Comparison of ENCODE assay signal across 8 cellular contexts in genomic region chr3:151890721-151891141, GRCh38. TPM values are rescaled to one million over a fixed set of nuclear protein-coding genes. Genes with fewer than 3 reads are reported as not detected.
DNase-seq lines count a peak whose midpoint lies in the region; ATAC-seq and TF ChIP-seq lines count a peak whose summit lies in the region.

No MANE protein-coding gene starts in this region.

- no peak overlapping the region for H2BK5ac ChIP-seq in mesendoderm (ENCODE audit: low read length)

- no peak for TF ChIP-seq POLR2A in uterus (IDR thresholded peaks at IDR 0.05)

- no peak overlapping the region for H2AK5ac ChIP-seq in mesendoderm (ENCODE audit: low read length)

- H3K27ac ChIP-seq in substantia nigra (ENCODE audit: low read depth, low read length, poor library complexity, severe bottlenecking) (no peak overlapping the region), uterus (no peak overlapping the region), mesendoderm (ENCODE audit: low read depth, low read length) (no peak overlapping the region)

- POLR2A ChIA-PET in Caco-2 (lab: Charles Lee): no interaction called here

- TF ChIP-seq CTCF in Caco-2 (IDR thresholded peaks at IDR 0.05; ENCODE audit: insufficient read depth in 1 of 2, low read depth in 1 of 2, low read length in 1 of 2, severe bottlenecking in 1 of 2, unreplicated experiment in 1 of 2) (no peak), uterus (IDR thresholded peaks at IDR 0.05) (no peak)

- H3K36me3 Mint-ChIP-seq in Caco-2 (ENCODE audit: insufficient read depth, unreplicated experiment): no peaks in the 10 kb centered on the region
- H3K36me3 Mint-ChIP-seq in T-helper 1 cell treated with Interleukin-12 subunit alpha and Interleukin-12 subunit beta and Interleukin-4 antibody, amounts not matched to agents 30 μg/mL and 1 μg/mL, for 36 hours (ENCODE audit: low read depth): peaks cover 6% of the 10 kb centered on the region

- H2BK15ac ChIP-seq in mesendoderm (replicated peaks; ENCODE audit: low read depth): no peak overlapping the region

- H3K4me1 ChIP-seq in Caco-2 (peaks cover 14% of the 10 kb centered on the region), uterus (no peaks in the 10 kb centered on the region), mesendoderm (ENCODE audit: control insufficient read depth, low read depth, low read length) (no peaks in the 10 kb centered on the region)

- BruUV-seq in Caco-2 (replicated peaks; lab: Mats Ljungman, UMichigan): no TSS peak

- no peak overlapping the region for H3K4me3 Mint-ChIP-seq in Caco-2 (ENCODE audit: unreplicated experiment)
- no peak overlapping the region for H3K4me3 Mint-ChIP-seq in T-helper 1 cell treated with Interleukin-12 subunit alpha and Interleukin-12 subunit beta and Interleukin-4 antibody, amounts not matched to agents 30 μg/mL and 1 μg/mL, for 36 hours

- H3K56ac ChIP-seq in mesendoderm (ENCODE audit: low read length): no peak overlapping the region

- H3K27me3 Mint-ChIP-seq in Caco-2 (ENCODE audit: insufficient read depth, unreplicated experiment): no peaks in the 10 kb centered on the region
- H3K27me3 Mint-ChIP-seq in T-helper 1 cell treated with Interleukin-12 subunit alpha and Interleukin-12 subunit beta and Interleukin-4 antibody, amounts not matched to agents 30 μg/mL and 1 μg/mL, for 36 hours (ENCODE audit: low read depth): peaks cover 8% of the 10 kb centered on the region

- DNase-seq in Caco-2: peak; percentile 53 to 59
- DNase-seq in M059J (ENCODE audit: low read depth): peak; percentile 73
- no peak for DNase-seq in substantia nigra (lab: John Stamatoyannopoulos, UW)
- DNase-seq in NCI-H2227 (lab: John Stamatoyannopoulos, UW; ENCODE audit: unreplicated experiment): no peak
- DNase-seq in uterus: no peak
- no peak for DNase-seq in mesendoderm

- no peak overlapping the region for H4K8ac ChIP-seq in mesendoderm (ENCODE audit: low read depth, low read length)

- H3K79me2 ChIP-seq in mesendoderm (ENCODE audit: control insufficient read depth, insufficient read depth, low read length): no peaks in the 10 kb centered on the region

- H3K4me3 ChIP-seq in Caco-2 (ENCODE audit: low read depth, low read length) (no peak overlapping the region), uterus (no peak overlapping the region), mesendoderm (ENCODE audit: low read length) (no peak overlapping the region)

- no peak overlapping the region for H2BK120ac ChIP-seq in mesendoderm (ENCODE audit: low read depth, low read length)

- H3K27ac Mint-ChIP-seq in Caco-2 (ENCODE audit: unreplicated experiment): no peak overlapping the region
- peak overlapping the region; percentile 73 for H3K27ac Mint-ChIP-seq in T-helper 1 cell treated with Interleukin-12 subunit alpha and Interleukin-12 subunit beta and Interleukin-4 antibody, amounts not matched to agents 30 μg/mL and 1 μg/mL, for 36 hours

- H3K18ac ChIP-seq in mesendoderm (ENCODE audit: low read length): no peak overlapping the region

- H4K5ac ChIP-seq in mesendoderm (ENCODE audit: low read length): no peak overlapping the region

- H3K9me3 ChIP-seq in Caco-2 (no peaks in the 10 kb centered on the region), uterus (no peaks in the 10 kb centered on the region)

- no peak overlapping the region for H3K4me2 ChIP-seq in mesendoderm (ENCODE audit: low read length)

- no peak overlapping the region for H3K23ac ChIP-seq in mesendoderm (ENCODE audit: low read length)

- H3K9ac ChIP-seq in mesendoderm (ENCODE audit: low read length): no peak overlapping the region

- H3K4ac ChIP-seq in mesendoderm (ENCODE audit: low read depth, low read length): no peak overlapping the region

- H3K27me3 ChIP-seq in Caco-2 (replicated peaks; ENCODE audit: control insufficient read depth, insufficient read depth, low read length): no peaks in the 10 kb centered on the region
- no peaks in the 10 kb centered on the region for H3K27me3 ChIP-seq in uterus
- H3K27me3 ChIP-seq in mesendoderm (ENCODE audit: insufficient read depth, low read length, poor library complexity): no peaks in the 10 kb centered on the region

- CTCF ChIA-PET in Caco-2 (lab: Charles Lee): no interaction called here

- ATAC-seq in GM21619 (IDR thresholded peaks at IDR 0.05; ENCODE audit: unreplicated experiment): peak; percentile 84

- intact Hi-C loops in Caco-2 (cut with micrococcal nuclease; ENCODE audit: unreplicated experiment): loop anchor here (2.0 kb wide), 1 partner anchor 28 kb away; no protein-coding TSS in a partner anchor
- intact Hi-C loops in uterus (cut with DNase I; ENCODE audit: low total_unique reads): no loop called here

- H3K4me1 Mint-ChIP-seq in Caco-2 (ENCODE audit: low read depth, unreplicated experiment): peaks cover 10% of the 10 kb centered on the region
- H3K4me1 Mint-ChIP-seq in T-helper 1 cell treated with Interleukin-12 subunit alpha and Interleukin-12 subunit beta and Interleukin-4 antibody, amounts not matched to agents 30 μg/mL and 1 μg/mL, for 36 hours (ENCODE audit: low read depth): peaks cover 19% of the 10 kb centered on the region

- H3K79me1 ChIP-seq in mesendoderm (ENCODE audit: low read length): no peaks in the 10 kb centered on the region

- WGBS in mesendoderm (ENCODE audit: extremely low coverage, insufficient coverage, low lambda C conversion rate): no CpG with 5 or more reads among the region's 4 CpGs

- no peaks in the 10 kb centered on the region for H3K36me3 ChIP-seq in Caco-2 (ENCODE audit: control insufficient read depth, insufficient read depth, low read length)
- no peaks in the 10 kb centered on the region for H3K36me3 ChIP-seq in uterus
- no peaks in the 10 kb centered on the region for H3K36me3 ChIP-seq in mesendoderm (ENCODE audit: control insufficient read depth, insufficient read depth, low read length)

- no peaks in the 10 kb centered on the region for H3K9me3 Mint-ChIP-seq in Caco-2 (ENCODE audit: unreplicated experiment)
- peaks cover 5% of the 10 kb centered on the region for H3K9me3 Mint-ChIP-seq in T-helper 1 cell treated with Interleukin-12 subunit alpha and Interleukin-12 subunit beta and Interleukin-4 antibody, amounts not matched to agents 30 μg/mL and 1 μg/mL, for 36 hours

RNA-seq across cellular contexts. Expression of gene SUCNR1, which starts 17.3 kb away (rescaled TPM):
- total RNA-seq in Caco-2 (2022) (not detected in 2 replicates), uterus (under 1 TPM in 2 of 4 donors, not detected in 2; 0.21 to 0.59 TPM)
- total RNA-seq in M059J (2014; rRNA removed; shearing (Covaris generic)): 1.6 and 3.0 TPM in 2 replicates
- polyA plus RNA-seq in mesendoderm (2013, experiment 1 of 2): not detected
- polyA plus RNA-seq in mesendoderm (2013, experiment 2 of 2): not detected

Comparison
In these comparisons a context has a peak if more than half of its experiments do, and no peak if none do; other contexts are left out.
1. DNase-seq: peak in Caco-2 (2 of 2) and M059J (single experiment); none in substantia nigra (0 of 49), NCI-H2227 (single experiment), uterus (0 of 2) and mesendoderm (single experiment).